ENCODE assay signal across 15 cellular contexts in genomic region chr9:91775708-91776028, GRCh38.
A peak's percentile ranks its signal among the peaks of the same experiment; 100 is the strongest.
DNase-seq lines count a peak whose midpoint lies in the region; ATAC-seq and TF ChIP-seq lines count a peak whose summit lies in the region.
"Had no signal": no experiment of that assay in that cellular context is flagged by ENCODE, and none has a peak within 500 bp of the region (broad histone marks: within the 10 kb centered on the region; RNA-seq: fewer than 3 reads in every experiment).

No MANE protein-coding gene starts in this region.

- CTCF ChIA-PET in Calu3 (lab: Charles Lee): no interaction called here
- CTCF ChIA-PET in PC-3 (lab: Charles Lee): no interaction called here

- peaks cover 57% of the 10 kb centered on the region for H3K27me3 ChIP-seq in PC-3 (ENCODE audit: low read length)
- no peaks in the 10 kb centered on the region for H3K27me3 ChIP-seq in GM23248 (replicated peaks; ENCODE audit: insufficient read depth)
- H3K27me3 ChIP-seq: breast epithelium had no signal

- H3K9me3 ChIP-seq in PC-3 (ENCODE audit: low read length) (no peaks in the 10 kb centered on the region), GM23248 (ENCODE audit: low read depth) (no peaks in the 10 kb centered on the region)
- H3K9me3 ChIP-seq: breast epithelium, prostate gland, tibial artery had no signal

- H3K27me3 Mint-ChIP-seq in Calu3 (ENCODE audit: unreplicated experiment): peaks cover 81% of the 10 kb centered on the region
- H3K27me3 Mint-ChIP-seq in endothelial cell (ENCODE audit: unreplicated experiment): peaks cover 2% of the 10 kb centered on the region

- H3K4me2 ChIP-seq in PC-3 (ENCODE audit: low read length): no peak overlapping the region
- no peak overlapping the region for H3K4me2 ChIP-seq in GM23248 (ENCODE audit: unreplicated experiment)

- peaks cover 8% of the 10 kb centered on the region for H3K4me1 Mint-ChIP-seq in Calu3 (ENCODE audit: low read depth, unreplicated experiment)
- peaks cover 4% of the 10 kb centered on the region for H3K4me1 Mint-ChIP-seq in endothelial cell (ENCODE audit: unreplicated experiment)
- H3K4me1 Mint-ChIP-seq: naive B cell had no signal

- in situ Hi-C loops in GM23248 (cut with MboI): no loop called here

- H3K4me3 ChIP-seq in PC-3 (ENCODE audit: low read length) (no peak overlapping the region), GM23248 (no peak overlapping the region)
- H3K4me3 ChIP-seq: breast epithelium, prostate gland, tibial artery had no signal

- ATAC-seq in PC-3 (no peak), HG03565 (IDR thresholded peaks at IDR 0.05; ENCODE audit: unreplicated experiment) (no peak)

- BruUV-seq in Calu3 (replicated peaks; lab: Mats Ljungman, UMichigan) (no TSS peak), PC-3 (replicated peaks; lab: Mats Ljungman, UMichigan) (no TSS peak)

- DNase-seq in Calu3 (no peak), PC-3 (no peak), endothelial cell (ENCODE audit: low spot score) (no peak), iPS-NIHi7 (ENCODE audit: extremely low spot score) (no peak), NCI-H510A (lab: John Stamatoyannopoulos, UW) (no peak), GM23248 (no peak)
- DNase-seq: NCI-H446 treated with DMSO at 0.1 percent for 48 hours had no signal

- H3F3A ChIP-seq in PC-3 (ENCODE audit: low read length, unreplicated experiment): no peaks in the 10 kb centered on the region
- peaks cover 29% of the 10 kb centered on the region for H3F3A ChIP-seq in GM23248 (ENCODE audit: insufficient read depth)

- H3K4me1 ChIP-seq in PC-3 (ENCODE audit: insufficient read depth, low read length) (no peaks in the 10 kb centered on the region), GM23248 (ENCODE audit: insufficient read depth) (peaks cover 38% of the 10 kb centered on the region)
- H3K4me1 ChIP-seq: breast epithelium had no signal

- H3K9me3 Mint-ChIP-seq in Calu3 (ENCODE audit: low read depth, unreplicated experiment): no peaks in the 10 kb centered on the region
- no peaks in the 10 kb centered on the region for H3K9me3 Mint-ChIP-seq in endothelial cell (ENCODE audit: unreplicated experiment)
- H3K9me3 Mint-ChIP-seq: naive B cell; T-helper 2 cell treated with Interferon-gamma antibody and Interleukin-4, amounts not matched to agents 5 μg/mL and 100 μg/mL, for 36 hours had no signal

- H3K36me3 ChIP-seq in PC-3 (ENCODE audit: low read depth, low read length) (no peaks in the 10 kb centered on the region), GM23248 (ENCODE audit: low read depth) (no peaks in the 10 kb centered on the region)
- H3K36me3 ChIP-seq: breast epithelium, prostate gland, tibial artery had no signal

- H3K4me3 Mint-ChIP-seq in Calu3 (ENCODE audit: low read depth, unreplicated experiment) (no peak overlapping the region), endothelial cell (ENCODE audit: unreplicated experiment) (no peak overlapping the region)
- H3K4me3 Mint-ChIP-seq: activated naive CD8-positive, alpha-beta T cell; naive B cell; T-helper 2 cell treated with Interferon-gamma antibody and Interleukin-4, amounts not matched to agents 5 μg/mL and 100 μg/mL, for 36 hours had no signal

- H3K9ac ChIP-seq in PC-3 (ENCODE audit: low read length) (no peak overlapping the region), GM23248 (no peak overlapping the region)

- TF ChIP-seq CTCF in 22Rv1 (IDR thresholded peaks at IDR 0.05): peak; percentile 60
- peak; percentile 31 for TF ChIP-seq CTCF in Calu3 (IDR thresholded peaks at IDR 0.05; ENCODE audit: unreplicated experiment)
- TF ChIP-seq CTCF in PC-3 (conservative IDR thresholded peaks at IDR 0.05; ENCODE audit: low read depth, low read length): peak; percentile 6; the same call in 1 of the 2 replicates
- peak; percentile 31 for TF ChIP-seq CTCF in endothelial cell (IDR thresholded peaks at IDR 0.05; ENCODE audit: unreplicated experiment)

- H3K27ac Mint-ChIP-seq in Calu3 (ENCODE audit: unreplicated experiment) (no peak overlapping the region), endothelial cell (ENCODE audit: unreplicated experiment) (no peak overlapping the region)
- H3K27ac Mint-ChIP-seq: activated naive CD8-positive, alpha-beta T cell; naive B cell; T-helper 2 cell treated with Interferon-gamma antibody and Interleukin-4, amounts not matched to agents 5 μg/mL and 100 μg/mL, for 36 hours had no signal

- H3K27ac ChIP-seq in 22Rv1: no peak overlapping the region
- no peak overlapping the region for H3K27ac ChIP-seq in PC-3 (ENCODE audit: low read length)
- no peak overlapping the region for H3K27ac ChIP-seq in GM23248
- H3K27ac ChIP-seq: breast epithelium, prostate gland, tibial artery had no signal

- no peaks in the 10 kb centered on the region for H4K20me1 ChIP-seq in PC-3 (ENCODE audit: low read length)
- no peaks in the 10 kb centered on the region for H4K20me1 ChIP-seq in GM23248 (ENCODE audit: insufficient read depth)

- intact Hi-C loops in Calu3 (cut with micrococcal nuclease; ENCODE audit: unreplicated experiment) (loop anchor here (5.0 to 10.0 kb wide), 2 partner anchors 129 to 202 kb away; no protein-coding TSS in a partner anchor), PC-3 (cut with micrococcal nuclease) (loop anchor here (10.0 kb wide), 1 partner anchor 89 kb away; no protein-coding TSS in a partner anchor)

- WGBS in GM23248 (ENCODE audit: low coverage in 1 of 2, low lambda C conversion rate in 2 of 2, missing lambda C conversion rate in 2 of 2), 2 experiments: 13 to 17% methylated on average over 4 of the region's 4 CpGs

- H3K36me3 Mint-ChIP-seq in Calu3 (ENCODE audit: insufficient read depth, unreplicated experiment): no peaks in the 10 kb centered on the region
- H3K36me3 Mint-ChIP-seq in endothelial cell (ENCODE audit: low read depth, unreplicated experiment): no peaks in the 10 kb centered on the region
- H3K36me3 Mint-ChIP-seq: activated naive CD8-positive, alpha-beta T cell; naive B cell had no signal

- H3K79me2 ChIP-seq in PC-3 (ENCODE audit: low read length) (no peaks in the 10 kb centered on the region), GM23248 (ENCODE audit: insufficient read depth) (no peaks in the 10 kb centered on the region)

- POLR2A ChIA-PET in PC-3 (lab: Charles Lee; ENCODE audit: unreplicated experiment): no interaction called here

- no peak overlapping the region for H2AFZ ChIP-seq in PC-3 (ENCODE audit: low read length)
- no peak overlapping the region for H2AFZ ChIP-seq in GM23248

- H3K9me2 ChIP-seq in PC-3 (replicated peaks; ENCODE audit: low read length): no peaks in the 10 kb centered on the region
- no peaks in the 10 kb centered on the region for H3K9me2 ChIP-seq in GM23248 (ENCODE audit: insufficient read depth)

Comparison
In these comparisons a context has a peak if more than half of its experiments do, and no peak if none do; other contexts are left out.
1. CTCF ChIP-seq: peak in every context shown above with its lines; median percentile 60 in 22Rv1; 31 in Calu3; 31 in endothelial cell; 6 in PC-3.